ENCODE assay signal across 35 cellular contexts in genomic region chr7:93031795-93032194, GRCh38.
A peak's percentile ranks its signal among the peaks of the same experiment; 100 is the strongest.
DNase-seq lines count a peak whose midpoint lies in the region; ATAC-seq, FAIRE-seq and TF ChIP-seq lines count a peak whose summit lies in the region.
"Had no signal": no experiment of that assay in that cellular context is flagged by ENCODE, and none has a peak within 500 bp of the region (broad histone marks: within the 10 kb centered on the region; RNA-seq: fewer than 3 reads in every experiment).

No MANE protein-coding gene starts in this region.

- H3K36me3 ChIP-seq in HEK293 (ENCODE audit: control insufficient read depth in 2 of 2, insufficient read depth in 1 of 2, low read length in 2 of 2) (no peaks in the 10 kb centered on the region), GM12878 (ENCODE audit: control insufficient read depth in 2 of 2, insufficient read depth in 2 of 2, low read length in 1 of 2) (no peaks in the 10 kb centered on the region), kidney (ENCODE audit: control insufficient read depth in 1 of 2, insufficient read depth in 2 of 2, low read length in 2 of 2) (no peaks in the 10 kb centered on the region)
- H3K36me3 ChIP-seq: BE2C; BLaER1; BLaER1 treated with 17β-estradiol and CSF1 and Interleukin-3, amounts not matched to agents 10 nM and 100 nM had no signal

- ATAC-seq in GM12878: no peak
- no peak for ATAC-seq in activated CD8-positive, alpha-beta T cell treated with anti-CD3 and anti-CD28 coated beads for 36 hours
- ATAC-seq: A549; CD8-positive, alpha-beta T cell had no signal

- H3K27ac ChIP-seq in HEK293 (ENCODE audit: extremely low read depth, low read depth, low read length) (no peak overlapping the region), GM12878 (ENCODE audit: control insufficient read depth, insufficient read depth) (no peak overlapping the region), kidney (ENCODE audit: low read depth in 2 of 2, low read length in 2 of 2) (no peak overlapping the region)
- H3K27ac ChIP-seq: 22Rv1; A549; BLaER1; BLaER1 treated with 17β-estradiol and CSF1 and Interleukin-3, amounts not matched to agents 10 nM and 100 nM; C4-2B had no signal

- TF ChIP-seq EP300 in GM12878 (IDR thresholded peaks at IDR 0.05; ENCODE audit: borderline replicate concordance in 1 of 2, control insufficient read depth in 1 of 2, low read depth in 2 of 2, low read length in 2 of 2): no peak

- H3K4me1 Mint-ChIP-seq in activated CD8-positive, alpha-beta T cell treated with anti-CD3 and anti-CD28 coated beads for 36 hours (ENCODE audit: low read depth): peaks cover 14% of the 10 kb centered on the region
- H3K4me1 Mint-ChIP-seq: CD14-positive monocyte had no signal

- H3K9ac ChIP-seq in GM12878 (ENCODE audit: control insufficient read depth, insufficient read depth, low read length): no peak overlapping the region
- no peak overlapping the region for H3K9ac ChIP-seq in kidney (ENCODE audit: low read length in 2 of 2)
- H3K9ac ChIP-seq: BLaER1; BLaER1 treated with 17β-estradiol and CSF1 and Interleukin-3, amounts not matched to agents 10 nM and 100 nM had no signal

- CTCF ChIA-PET in HEK293 (lab: Yijun Ruan, JAX): no interaction called here
- CTCF ChIA-PET in GM12878 (lab: Yijun Ruan, JAX): interaction anchor here (1.8 kb wide), 1 partner anchor 12 kb away, joined by 4 read pairs; no protein-coding TSS in a partner anchor
- CTCF ChIA-PET in activated CD8-positive, alpha-beta T cell treated with anti-CD3 and anti-CD28 coated beads for 36 hours (lab: Charles Lee): no interaction called here

- POLR2A ChIA-PET in HEK293 (lab: Yijun Ruan, JAX): no interaction called here
- POLR2A ChIA-PET in GM12878 (lab: Charles Lee): interaction anchor here (0.7 kb wide), 1 partner anchor 189 kb away, joined by 7 read pairs; no protein-coding TSS in a partner anchor
- POLR2A ChIA-PET in activated CD8-positive, alpha-beta T cell treated with anti-CD3 and anti-CD28 coated beads for 36 hours (lab: Charles Lee): interaction anchor here (0.6 kb wide), 1 partner anchor 65 kb away, joined by 3 read pairs; no protein-coding TSS in a partner anchor

- H3K4me2 ChIP-seq in GM12878 (ENCODE audit: control insufficient read depth, insufficient read depth): no peak overlapping the region
- H3K4me2 ChIP-seq: A549; BLaER1; BLaER1 treated with 17β-estradiol and CSF1 and Interleukin-3, amounts not matched to agents 10 nM and 100 nM had no signal

- H3K4me3 ChIP-seq in HEK293 (ENCODE audit: low read depth, low read length): no peak overlapping the region
- H3K4me3 ChIP-seq in GM12878: no peak overlapping the region
- no peak overlapping the region for H3K4me3 ChIP-seq in kidney (ENCODE audit: low read length in 2 of 2)
- H3K4me3 ChIP-seq: A549; BLaER1; BLaER1 treated with 17β-estradiol and CSF1 and Interleukin-3, amounts not matched to agents 10 nM and 100 nM had no signal

- TF ChIP-seq POLR2A in GM12878 (IDR thresholded peaks at IDR 0.05; ENCODE audit: low read depth, low read length): no peak

- peaks cover 15% of the 10 kb centered on the region for H3K9me3 Mint-ChIP-seq in activated CD8-positive, alpha-beta T cell treated with anti-CD3 and anti-CD28 coated beads for 36 hours

- no peaks in the 10 kb centered on the region for H3K9me3 ChIP-seq in HEK293 (ENCODE audit: control insufficient read depth, insufficient read depth, low read depth, low read length)
- peaks cover 3% of the 10 kb centered on the region; the same call in 2 of the 3 replicates for H3K9me3 ChIP-seq in GM12878 (replicated peaks; ENCODE audit: control insufficient read depth, insufficient read depth, low read length)
- peaks cover 0 to 3% of the 10 kb centered on the region in 2 donors for H3K9me3 ChIP-seq in kidney (ENCODE audit: control insufficient read depth in 1 of 2, low read length in 2 of 2)
- H3K9me3 ChIP-seq: A549, BE2C had no signal

- H3K4me1 ChIP-seq in HEK293 (ENCODE audit: control insufficient read depth, insufficient read depth, low read length): no peaks in the 10 kb centered on the region
- H3K4me1 ChIP-seq in GM12878 (ENCODE audit: control insufficient read depth, insufficient read depth, low read length): peaks cover 4% of the 10 kb centered on the region
- H3K4me1 ChIP-seq in kidney (ENCODE audit: control insufficient read depth in 1 of 2, insufficient read depth in 1 of 2, low read depth in 1 of 2, low read length in 2 of 2): no peaks in the 10 kb centered on the region
- H3K4me1 ChIP-seq: A549; BE2C; BLaER1; BLaER1 treated with 17β-estradiol and CSF1 and Interleukin-3, amounts not matched to agents 10 nM and 100 nM; Caco-2 had no signal

- H2AFZ ChIP-seq in GM12878 (ENCODE audit: control insufficient read depth, low read depth, low read length): no peak overlapping the region

- no peaks in the 10 kb centered on the region for H3K79me2 ChIP-seq in GM12878 (ENCODE audit: control insufficient read depth, insufficient read depth, low read length)

- FAIRE-seq in GM12878 (lab: Jason Lieb, UNC) (no peak), urothelium cell line (lab: Jason Lieb, UNC) (peak; percentile 59), kidney (lab: Jason Lieb, UNC) (no peak)
- FAIRE-seq: A204.1, A549, D721Med had no signal

- H3K36me3 Mint-ChIP-seq in activated CD8-positive, alpha-beta T cell treated with anti-CD3 and anti-CD28 coated beads for 36 hours (ENCODE audit: low read depth): peaks cover 6% of the 10 kb centered on the region
- H3K36me3 Mint-ChIP-seq: CD14-positive monocyte had no signal

- SMC1A ChIA-PET in GM12878 (lab: Charles Lee; ENCODE audit: uncharacterized antibody, unreplicated experiment): no interaction called here

- intact Hi-C loops in GM12878 (cut with micrococcal nuclease; ENCODE audit: unreplicated experiment) (no loop called here), kidney (cut with DNase I) (no loop called here)
- intact Hi-C loops in activated CD8-positive, alpha-beta T cell treated with anti-CD3 and anti-CD28 coated beads for 36 hours (cut with micrococcal nuclease): no loop called here

- H3K27me3 ChIP-seq in GM12878 (replicated peaks in 1 of 2; ENCODE audit: control insufficient read depth in 2 of 2, insufficient read depth in 2 of 2, low read length in 1 of 2): no peaks in the 10 kb centered on the region
- H3K27me3 ChIP-seq: BE2C; BLaER1; BLaER1 treated with 17β-estradiol and CSF1 and Interleukin-3, amounts not matched to agents 10 nM and 100 nM had no signal

- no peak for DNase-seq in GM12878 (ENCODE audit: low read depth, low spot score)
- DNase-seq in urothelium cell line (ENCODE audit: low spot score): no peak
- no peak for DNase-seq in activated CD8-positive, alpha-beta T cell treated with anti-CD3 and anti-CD28 coated beads for 36 hours
- no peak for DNase-seq in kidney
- no peak for DNase-seq in DMS153 treated with DMSO at 0.1 percent for 48 hours (lab: John Stamatoyannopoulos, UW; ENCODE audit: unreplicated experiment)
- DNase-seq: 8988T; ACHN; AML-193; BE2C; C1 segment of cervical spinal cord; Caco-2; Calu3; CD4-positive, alpha-beta memory T cell; CD4-positive, alpha-beta T cell; CD4-positive, CD25-positive, alpha-beta regulatory T cell; CD8-positive, alpha-beta memory T cell; CD8-positive, alpha-beta T cell; COR-L47; DMS 273 treated with DMSO at 0.1 percent for 48 hours; DMS153; DMS53; DMS79; DMS79 treated with DMSO at 0.1 percent for 48 hours; DND-41; EL had no signal

- RAD21 ChIA-PET in GM12878 (lab: Charles Lee; ENCODE audit: unreplicated experiment): no interaction called here

- H3K27ac Mint-ChIP-seq in activated CD8-positive, alpha-beta T cell treated with anti-CD3 and anti-CD28 coated beads for 36 hours: no peak overlapping the region
- H3K27ac Mint-ChIP-seq: B cell; CD14-positive monocyte; CD4-positive, alpha-beta memory T cell; CD4-positive, alpha-beta T cell; CD4-positive, CD25-positive, alpha-beta regulatory T cell; CD8-positive, alpha-beta memory T cell; CD8-positive, alpha-beta T cell had no signal

- in situ Hi-C loops in GM12878 (cut with MboI): no loop called here

- H3K4me3 Mint-ChIP-seq in activated CD8-positive, alpha-beta T cell treated with anti-CD3 and anti-CD28 coated beads for 36 hours: no peak overlapping the region
- H3K4me3 Mint-ChIP-seq: B cell; CD14-positive monocyte; CD4-positive, alpha-beta memory T cell; CD4-positive, alpha-beta T cell; CD4-positive, CD25-positive, alpha-beta regulatory T cell; CD8-positive, alpha-beta memory T cell; CD8-positive, alpha-beta T cell had no signal

- no peak for TF ChIP-seq RAD21 in GM12878 (IDR thresholded peaks at IDR 0.05; ENCODE audit: insufficient read depth, low read depth, low read length)

- TF ChIP-seq CTCF in HEK293 (tag by site-specific recombination; IDR thresholded peaks at IDR 0.05): no peak
- TF ChIP-seq CTCF in GM12878 (IDR thresholded peaks at IDR 0.05 in 2 of 3, conservative IDR thresholded peaks at IDR 0.05 in 1 of 3; ENCODE audit: control insufficient read depth in 2 of 3, extremely low read depth in 1 of 3, insufficient read depth in 1 of 3, low read depth in 3 of 3, low read length in 3 of 3): no peak
- TF ChIP-seq CTCF in activated CD8-positive, alpha-beta T cell treated with anti-CD3 and anti-CD28 coated beads for 36 hours (IDR thresholded peaks at IDR 0.05): no peak
- no peak for TF ChIP-seq CTCF in kidney (IDR thresholded peaks at IDR 0.05; ENCODE audit: borderline replicate concordance, extremely low read depth, insufficient read depth)

- H4K20me1 ChIP-seq in GM12878 (ENCODE audit: control insufficient read depth, insufficient read depth): no peaks in the 10 kb centered on the region
- H4K20me1 ChIP-seq: BLaER1; BLaER1 treated with 17β-estradiol and CSF1 and Interleukin-3, amounts not matched to agents 10 nM and 100 nM had no signal

- peaks cover 7% of the 10 kb centered on the region for H3K27me3 Mint-ChIP-seq in activated CD8-positive, alpha-beta T cell treated with anti-CD3 and anti-CD28 coated beads for 36 hours
- H3K27me3 Mint-ChIP-seq: CD4-positive, alpha-beta T cell; CD4-positive, CD25-positive, alpha-beta regulatory T cell had no signal

- no TSS peak for BruUV-seq in GM12878 (replicated peaks; lab: Mats Ljungman, UMichigan)

TF ChIP-seq in HEK293, 187 proteins besides CTCF, POLR2A, EP300 and RAD21:
- peak; percentile 88 for TF ChIP-seq SETDB1 (IDR thresholded peaks at IDR 0.05; ENCODE audit: insufficient read length, low read length)
- no peak for TF ChIP-seq ZNF426 (tag by site-specific recombination; IDR thresholded peaks at IDR 0.05)
- TF ChIP-seq ZNF654 (tag by site-specific recombination; IDR thresholded peaks at IDR 0.05; ENCODE audit: low read depth): no peak
- peak; percentile 90 for TF ChIP-seq ZNF529 (tag by site-specific recombination; IDR thresholded peaks at IDR 0.05; ENCODE audit: insufficient replicate concordance)
TF ChIP-seq in HEK293: peak in this region for 2.

TF ChIP-seq in GM12878, 131 proteins besides CTCF, POLR2A, EP300 and RAD21:
- no peak for TF ChIP-seq ZNF217 (IDR thresholded peaks at IDR 0.05)
- 0 out of 2 replicates have a peak, but pooled peaks have one; percentile 47 for TF ChIP-seq CBX5 (IDR thresholded peaks at IDR 0.05; ENCODE audit: low read depth)
